In genomic region chr16:74842413-74842812, GRCh38 we compare ENCODE assay signal across 22 cellular contexts.
A peak's percentile ranks its signal among the peaks of the same experiment; 100 is the strongest.
DNase-seq lines count a peak whose midpoint lies in the region; ATAC-seq and TF ChIP-seq lines count a peak whose summit lies in the region.
"Had no signal": no experiment of that assay in that cellular context is flagged by ENCODE, and none has a peak within 500 bp of the region (broad histone marks: within the 10 kb centered on the region; RNA-seq: fewer than 3 reads in every experiment).

No MANE protein-coding gene starts in this region.

- POLR2A ChIA-PET in WTC11 (lab: Charles Lee), result interaction anchor here (0.6 to 0.7 kb wide), 2 partner anchors 193 to 575 kb away, joined by 3 to 5 read pairs; no protein-coding TSS in a partner anchor
- POLR2A ChIA-PET in activated CD4-positive, alpha-beta T cell treated with anti-CD3 and anti-CD28 coated beads for 36 hours (lab: Charles Lee), result no interaction called here

- no peaks in the 10 kb centered on the region for H4K20me1 ChIP-seq in BLaER1 treated with 17β-estradiol and CSF1 and Interleukin-3, amounts not matched to agents 10 nM and 100 nM

- intact Hi-C loops in activated CD4-positive, alpha-beta T cell treated with anti-CD3 and anti-CD28 coated beads for 36 hours (cut with DNase I, micrococcal nuclease), result no loop called here

- H3K36me3 Mint-ChIP-seq in WTC11, result no peaks in the 10 kb centered on the region
- no peaks in the 10 kb centered on the region for H3K36me3 Mint-ChIP-seq in activated CD4-positive, alpha-beta T cell treated with anti-CD3 and anti-CD28 coated beads for 36 hours (ENCODE audit: low read depth)
- H3K36me3 Mint-ChIP-seq: activated naive CD8-positive, alpha-beta T cell; IgD-negative memory B cell; mesothelial cell of epicardium; natural killer cell; stimulated activated naive B cell treated with anti-CD40 and anti-IgM and Interleukin-4, amounts not matched to agents 10 μg/mL and 1 μg/mL and 100 μg/mL, for 72 hours had no signal

- CTCF ChIA-PET in WTC11 (lab: Charles Lee), result interaction anchor here (1.0 to 1.5 kb wide), 3 partner anchors 20 to 29 kb away, joined by 4 to 7 read pairs (median 5); no protein-coding TSS in a partner anchor
- CTCF ChIA-PET in activated CD4-positive, alpha-beta T cell treated with anti-CD3 and anti-CD28 coated beads for 36 hours (lab: Charles Lee), result interaction anchor here (0.6 kb wide), 1 partner anchor 108 kb away, joined by 3 read pairs; no protein-coding TSS in a partner anchor

- H3K27ac Mint-ChIP-seq in WTC11, result 0 out of 2 replicates have a peak overlapping the region, but pooled peaks have one; percentile 76
- H3K27ac Mint-ChIP-seq in activated CD4-positive, alpha-beta T cell treated with anti-CD3 and anti-CD28 coated beads for 36 hours, result no peak overlapping the region
- H3K27ac Mint-ChIP-seq: activated naive CD8-positive, alpha-beta T cell; activated T-helper 17 cell treated with anti-CD3 and anti-CD28 coated beads, Interleukin-2, amount 50 U/mL, for 72 hours; IgD-negative memory B cell; mesothelial cell of epicardium; natural killer cell; stimulated activated naive B cell treated with anti-CD40 and anti-IgM and Interleukin-4, amounts not matched to agents 10 μg/mL and 1 μg/mL and 100 μg/mL, for 72 hours had no signal

- no peaks in the 10 kb centered on the region for H3K27me3 Mint-ChIP-seq in WTC11 (ENCODE audit: low read depth)
- H3K27me3 Mint-ChIP-seq in activated CD4-positive, alpha-beta T cell treated with anti-CD3 and anti-CD28 coated beads for 36 hours, result no peaks in the 10 kb centered on the region
- H3K27me3 Mint-ChIP-seq: activated naive CD8-positive, alpha-beta T cell; activated T-helper 17 cell treated with anti-CD3 and anti-CD28 coated beads, Interleukin-2, amount 50 U/mL, for 72 hours; stimulated activated naive B cell treated with anti-CD40 and anti-IgM and Interleukin-4, amounts not matched to agents 10 μg/mL and 1 μg/mL and 100 μg/mL, for 72 hours had no signal

- no peaks in the 10 kb centered on the region for H3K36me3 ChIP-seq in BLaER1 treated with 17β-estradiol and CSF1 and Interleukin-3, amounts not matched to agents 10 nM and 100 nM
- H3K36me3 ChIP-seq: left ventricle myocardium inferior, right atrium auricular region, uterus, WERI-Rb-1 had no signal

- no peak overlapping the region for H3K4me3 Mint-ChIP-seq in WTC11
- no peak overlapping the region for H3K4me3 Mint-ChIP-seq in activated CD4-positive, alpha-beta T cell treated with anti-CD3 and anti-CD28 coated beads for 36 hours
- H3K4me3 Mint-ChIP-seq: activated naive CD8-positive, alpha-beta T cell; activated T-helper 17 cell treated with anti-CD3 and anti-CD28 coated beads, Interleukin-2, amount 50 U/mL, for 72 hours; IgD-negative memory B cell; mesothelial cell of epicardium; natural killer cell; stimulated activated naive B cell treated with anti-CD40 and anti-IgM and Interleukin-4, amounts not matched to agents 10 μg/mL and 1 μg/mL and 100 μg/mL, for 72 hours had no signal

- H3K27me3 ChIP-seq in BLaER1 treated with 17β-estradiol and CSF1 and Interleukin-3, amounts not matched to agents 10 nM and 100 nM, result no peaks in the 10 kb centered on the region
- H3K27me3 ChIP-seq: right atrium auricular region, uterus had no signal

- H3K4me2 ChIP-seq in BLaER1 treated with 17β-estradiol and CSF1 and Interleukin-3, amounts not matched to agents 10 nM and 100 nM, result peak overlapping the region in 6 of 11 experiments; percentile 12 to 37 (median 24); a peak in 4 of 22 replicates

- ATAC-seq in WTC11, result no peak
- ATAC-seq in activated CD4-positive, alpha-beta T cell treated with anti-CD3 and anti-CD28 coated beads for 36 hours, result no peak
- ATAC-seq: activated T-helper 17 cell treated with anti-CD3 and anti-CD28 coated beads, Interleukin-2, amount 50 U/mL, for 72 hours; natural killer cell; stimulated activated naive B cell treated with anti-CD40 and anti-IgM and Interleukin-4, amounts not matched to agents 10 μg/mL and 1 μg/mL and 100 μg/mL, for 72 hours had no signal

- H3K9me3 ChIP-seq in BLaER1 treated with 17β-estradiol and CSF1 and Interleukin-3, amounts not matched to agents 10 nM and 100 nM (replicated peaks in 1 of 11), result no peaks in the 10 kb centered on the region
- H3K9me3 ChIP-seq: left ventricle myocardium inferior, right atrium auricular region, uterus had no signal

- TF ChIP-seq CTCF in WTC11 (IDR thresholded peaks at IDR 0.05), result no peak

- DNase-seq in HT1080 (ENCODE audit: low read depth) (peak; percentile 11), WTC11 (ENCODE audit: low spot score) (no peak), kidney tubule cell (ENCODE audit: low spot score) (peak; percentile 12), NCI-H2029 treated with DMSO at 0.1 percent for 48 hours (lab: John Stamatoyannopoulos, UW) (no peak)
- no peak for DNase-seq in activated CD4-positive, alpha-beta T cell treated with anti-CD3 and anti-CD28 coated beads for 36 hours
- DNase-seq in stimulated activated CD4-positive, alpha-beta T cell treated with anti-CD3 and anti-CD28 coated beads, Interleukin-4, amount 100 ng/mL, for 24 hours, result no peak
- DNase-seq: left ventricle myocardium inferior; MM.1S; natural killer cell; NCI-H1417 treated with DMSO at 0.1 percent for 48 hours; NCI-H526 treated with DMSO at 0.1 percent for 48 hours; stimulated activated CD4-positive, alpha-beta T cell treated with anti-CD3 and anti-CD28 coated beads, Interleukin-4, amount 100 ng/mL, for 1 hour; stimulated activated naive B cell treated with anti-CD40 and anti-IgM and Interleukin-4, amounts not matched to agents 10 μg/mL and 1 μg/mL and 100 μg/mL, for 72 hours; uterus; WERI-Rb-1 had no signal

- no peaks in the 10 kb centered on the region for H3K9me3 Mint-ChIP-seq in WTC11
- H3K9me3 Mint-ChIP-seq in activated CD4-positive, alpha-beta T cell treated with anti-CD3 and anti-CD28 coated beads for 36 hours (ENCODE audit: low read depth), result no peaks in the 10 kb centered on the region
- H3K9me3 Mint-ChIP-seq: activated T-helper 17 cell treated with anti-CD3 and anti-CD28 coated beads, Interleukin-2, amount 50 U/mL, for 72 hours; IgD-negative memory B cell; mesothelial cell of epicardium; natural killer cell; stimulated activated naive B cell treated with anti-CD40 and anti-IgM and Interleukin-4, amounts not matched to agents 10 μg/mL and 1 μg/mL and 100 μg/mL, for 72 hours had no signal

- H3K4me1 ChIP-seq in BLaER1 treated with 17β-estradiol and CSF1 and Interleukin-3, amounts not matched to agents 10 nM and 100 nM, result peaks cover 0 to 14% (median 4%) of the 10 kb centered on the region in 10 experiments; a peak in 6 of 20 replicates
- H3K4me1 ChIP-seq: right atrium auricular region, uterus had no signal

- H3K9ac ChIP-seq in BLaER1 treated with 17β-estradiol and CSF1 and Interleukin-3, amounts not matched to agents 10 nM and 100 nM, result no peak overlapping the region

- no peak overlapping the region for H3K27ac ChIP-seq in BLaER1 treated with 17β-estradiol and CSF1 and Interleukin-3, amounts not matched to agents 10 nM and 100 nM
- H3K27ac ChIP-seq: epithelial cell of prostate, left ventricle myocardium inferior, right atrium auricular region, uterus, WERI-Rb-1 had no signal

- H3K4me1 Mint-ChIP-seq in WTC11, result peaks cover 6% of the 10 kb centered on the region
- H3K4me1 Mint-ChIP-seq in activated CD4-positive, alpha-beta T cell treated with anti-CD3 and anti-CD28 coated beads for 36 hours, result peaks cover 2% of the 10 kb centered on the region
- H3K4me1 Mint-ChIP-seq: activated T-helper 17 cell treated with anti-CD3 and anti-CD28 coated beads, Interleukin-2, amount 50 U/mL, for 72 hours; IgD-negative memory B cell; natural killer cell; stimulated activated naive B cell treated with anti-CD40 and anti-IgM and Interleukin-4, amounts not matched to agents 10 μg/mL and 1 μg/mL and 100 μg/mL, for 72 hours had no signal

- no peak overlapping the region for H3K4me3 ChIP-seq in BLaER1 treated with 17β-estradiol and CSF1 and Interleukin-3, amounts not matched to agents 10 nM and 100 nM
- H3K4me3 ChIP-seq: left ventricle myocardium inferior, right atrium auricular region, uterus had no signal

TF ChIP-seq in WTC11, 78 proteins besides CTCF, POLR2A, EP300 and RAD21:
- no peak for TF ChIP-seq ZNF138 (CRISPR knock-in tag; conservative IDR thresholded peaks at IDR 0.05)
- no peak for TF ChIP-seq CREM (CRISPR knock-in tag; IDR thresholded peaks at IDR 0.05)

Comparison
In these comparisons a context has a peak if more than half of its experiments do, and no peak if none do; other contexts are left out.
1. DNase-seq: peak in HT1080 (single experiment) and kidney tubule cell (single experiment); none in WTC11 (single experiment), activated CD4-positive, alpha-beta T cell treated with anti-CD3 and anti-CD28 coated beads for 36 hours (single experiment), NCI-H2029 treated with DMSO at 0.1 percent for 48 hours (single experiment) and stimulated activated CD4-positive, alpha-beta T cell treated with anti-CD3 and anti-CD28 coated beads, Interleukin-4, amount 100 ng/mL, for 24 hours (single experiment).